ENCODE assay signal across 10 cellular contexts in the genomic region with DNA sequence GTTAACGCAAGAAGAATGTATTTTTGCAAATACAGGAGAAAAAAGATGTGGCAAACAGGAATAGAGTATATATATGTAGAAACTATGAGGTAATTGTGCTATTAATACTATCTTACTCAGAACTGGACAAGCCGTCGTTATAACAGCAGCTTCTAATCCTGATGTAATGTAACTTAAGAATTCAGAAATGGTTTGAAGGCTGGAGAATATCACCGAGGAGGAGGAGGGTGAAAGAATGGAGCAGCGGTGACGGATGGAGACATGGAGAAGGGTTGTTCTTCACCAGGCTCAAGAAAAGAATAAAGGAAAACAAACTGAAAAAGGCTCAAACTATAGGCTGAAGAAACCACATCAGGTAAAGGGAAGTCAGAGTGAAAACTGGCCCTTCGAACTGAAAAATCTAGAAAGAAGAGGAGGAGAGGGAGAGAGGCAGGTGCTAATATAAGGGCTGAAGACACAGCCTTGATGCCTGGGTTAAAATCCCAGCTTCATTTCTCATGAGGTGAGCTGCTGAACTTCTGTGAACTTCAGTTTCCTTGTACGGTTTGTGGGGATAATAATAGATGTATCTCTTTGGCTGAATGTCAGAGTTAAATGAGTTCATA. TPM values are rescaled to one million over a fixed set of nuclear protein-coding genes. Genes with fewer than 3 reads are reported as not detected.
DNase-seq lines count a peak whose midpoint lies in the region; ATAC-seq and TF ChIP-seq lines count a peak whose summit lies in the region.
"Had no signal": no experiment of that assay in that cellular context is flagged by ENCODE, and none has a peak within 500 bp of the region (broad histone marks: within the 10 kb centered on the region; RNA-seq: fewer than 3 reads in every experiment).

No MANE protein-coding gene starts in this region.

- no peak for TF ChIP-seq POLR2A in vagina (IDR thresholded peaks at IDR 0.05)

- H3K36me3 ChIP-seq in vagina, result no peaks in the 10 kb centered on the region

- peaks cover 17% of the 10 kb centered on the region for H3K4me1 ChIP-seq in vagina

- no peaks in the 10 kb centered on the region for H3K27me3 ChIP-seq in vagina

- H3K27ac ChIP-seq in vagina, result no peak overlapping the region

- intact Hi-C loops in Right ventricle myocardium superior (cut with DNase I) (no loop called here), vagina (cut with DNase I) (no loop called here)

- no peak overlapping the region for H3K4me3 ChIP-seq in vagina

- ATAC-seq in GM21515 (IDR thresholded peaks at IDR 0.05; ENCODE audit: unreplicated experiment), result peak; percentile 64
- ATAC-seq in HG03565 (IDR thresholded peaks at IDR 0.05; ENCODE audit: unreplicated experiment), result peak; percentile 59
- ATAC-seq in Right ventricle myocardium superior (ENCODE audit: poor library complexity), result peak; percentile 62
- ATAC-seq: stimulated activated naive CD8-positive, alpha-beta T cell treated with anti-CD3 and anti-CD28 coated beads, Interleukin-15, Interleukin-2, amounts not matched to agents 100 U/mL and 50 U/mL, for 24 hours had no signal

- TF ChIP-seq CTCF in vagina (IDR thresholded peaks at IDR 0.05), result no peak

- no peaks in the 10 kb centered on the region for H3K9me3 ChIP-seq in vagina

- DNase-seq in GM03348 (ENCODE audit: low spot score) (peak; percentile 25), Right ventricle myocardium superior (no peak), vagina (ENCODE audit: extremely low spot score in 2 of 2) (no peak), hypothalamus (lab: John Stamatoyannopoulos, UW) (no peak)
- DNase-seq in activated CD8-positive, alpha-beta memory T cell treated with anti-CD3 and anti-CD28 coated beads for 24 hours, result no peak
- DNase-seq in activated naive CD4-positive, alpha-beta T cell (lab: John Stamatoyannopoulos, UW), result no peak
- DNase-seq: activated CD8-positive, alpha-beta memory T cell treated with anti-CD3 and anti-CD28 coated beads, Interleukin-2, amount 50 U/mL, for 48 hours; stimulated activated naive CD8-positive, alpha-beta T cell treated with anti-CD3 and anti-CD28 coated beads, Interleukin-15, Interleukin-2, amounts not matched to agents 100 U/mL and 50 U/mL, for 24 hours had no signal

RNA-seq across cellular contexts. Expression of gene GOLIM4, which starts 44.0 kb away (rescaled TPM):
- 52.6 TPM for total RNA-seq in Right ventricle myocardium superior
- 36.8 TPM for total RNA-seq in vagina
